9 cellular contexts compared by ENCODE assay signal in genomic region chr3:55459838-55460237, GRCh38.
"Had no signal": no experiment of that assay in that cellular context is flagged by ENCODE, and none has a peak within 500 bp of the region (broad histone marks: within the 10 kb centered on the region; RNA-seq: fewer than 3 reads in every experiment).

No MANE protein-coding gene starts in this region.

- H3K9me3 Mint-ChIP-seq: HFFc6 had no signal

- ATAC-seq: GM23338, HCT116 had no signal

- H3K4me3 ChIP-seq: GM23248, GM23338, HAP-1 had no signal

- H3K4me3 Mint-ChIP-seq: GM23338, H9, HFFc6 had no signal

- H3K27ac Mint-ChIP-seq: GM23338, H9, HFFc6 had no signal

- H3K9ac ChIP-seq: GM23248 had no signal

- H3K4me2 ChIP-seq: GM23338 had no signal

- H3K27ac ChIP-seq: GM23248 had no signal

- H3K9me3 ChIP-seq: HAP-1 had no signal

- DNase-seq: GM23248, GOT3, H7, H9, HCEC 1CT, HFFc6 had no signal

- H2AFZ ChIP-seq: GM23248, GM23338 had no signal

- H3K4me1 ChIP-seq: HAP-1 had no signal

- H3K36me3 ChIP-seq: HAP-1 had no signal
